In genomic region chr10:65941098-65941655, GRCh38 we compare ENCODE assay signal across 20 cellular contexts.
DNase-seq lines count a peak whose midpoint lies in the region; FAIRE-seq and TF ChIP-seq lines count a peak whose summit lies in the region.
"Had no signal": no experiment of that assay in that cellular context is flagged by ENCODE, and none has a peak within 500 bp of the region (broad histone marks: within the 10 kb centered on the region; RNA-seq: fewer than 3 reads in every experiment).

No MANE protein-coding gene starts in this region.

- intact Hi-C loops in Caco-2 (cut with micrococcal nuclease; ENCODE audit: unreplicated experiment) = no loop called here

- dilution Hi-C loops in keratinocyte (cut with MboI; ENCODE audit: extremely low pct_ligation_motif_present, low sequenced_read_pairs) = no loop called here

- H3K79me2 ChIP-seq in keratinocyte (ENCODE audit: control insufficient read depth, insufficient read depth, low read length) (no peaks in the 10 kb centered on the region), osteoblast (ENCODE audit: insufficient read depth, low read length) (no peaks in the 10 kb centered on the region)

- no peaks in the 10 kb centered on the region for H3K27me3 ChIP-seq in Caco-2 (replicated peaks; ENCODE audit: control insufficient read depth, insufficient read depth, low read length)
- H3K27me3 ChIP-seq in keratinocyte (ENCODE audit: control insufficient read depth, extremely low read depth, insufficient read depth, low read length) = no peaks in the 10 kb centered on the region
- no peaks in the 10 kb centered on the region for H3K27me3 ChIP-seq in osteoblast (ENCODE audit: insufficient read depth, low read length)

- H3K4me1 Mint-ChIP-seq in Caco-2 (ENCODE audit: low read depth, unreplicated experiment) = peaks cover 22% of the 10 kb centered on the region
- H3K4me1 Mint-ChIP-seq: CD4-positive, CD25-positive, alpha-beta regulatory T cell had no signal

- CTCF ChIA-PET in Caco-2 (lab: Charles Lee) = no interaction called here

- peak; percentile 48 for FAIRE-seq in keratinocyte (lab: Jason Lieb, UNC)
- FAIRE-seq: RCC 7860 had no signal

- POLR2A ChIA-PET in Caco-2 (lab: Charles Lee) = no interaction called here

- no peak overlapping the region for H2AFZ ChIP-seq in keratinocyte (ENCODE audit: control insufficient read depth, low read length)
- no peak overlapping the region for H2AFZ ChIP-seq in osteoblast (ENCODE audit: low read length)

- no peak overlapping the region for H3K4me3 Mint-ChIP-seq in Caco-2 (ENCODE audit: unreplicated experiment)
- H3K4me3 Mint-ChIP-seq: CD4-positive, CD25-positive, alpha-beta regulatory T cell had no signal

- H3K9ac ChIP-seq in SK-N-MC (ENCODE audit: insufficient read length) (no peak overlapping the region), keratinocyte (ENCODE audit: control insufficient read depth, extremely low read depth, insufficient read depth, low read length) (no peak overlapping the region)
- H3K9ac ChIP-seq: SK-N-SH had no signal

- H3K36me3 ChIP-seq in Caco-2 (ENCODE audit: control insufficient read depth, insufficient read depth, low read length) = no peaks in the 10 kb centered on the region
- H3K36me3 ChIP-seq in SK-N-MC (ENCODE audit: insufficient read depth, low read length) = no peaks in the 10 kb centered on the region
- H3K36me3 ChIP-seq in keratinocyte (ENCODE audit: control insufficient read depth in 2 of 2, extremely low read depth in 1 of 2, insufficient read depth in 2 of 2, low read length in 2 of 2) = no peaks in the 10 kb centered on the region
- H3K36me3 ChIP-seq in osteoblast (ENCODE audit: insufficient read depth, low read length) = no peaks in the 10 kb centered on the region

- H3K9me3 Mint-ChIP-seq in Caco-2 (ENCODE audit: unreplicated experiment) = no peaks in the 10 kb centered on the region

- no peak overlapping the region for H3K4me2 ChIP-seq in keratinocyte (ENCODE audit: control insufficient read depth, extremely low read depth, insufficient read depth, low read depth, low read length)
- H3K4me2 ChIP-seq in osteoblast (ENCODE audit: insufficient read depth, low read length) = no peak overlapping the region
- H3K4me2 ChIP-seq: SK-N-SH had no signal

- H4K20me1 ChIP-seq in keratinocyte (ENCODE audit: control insufficient read depth, extremely low read depth, insufficient read depth, low read length) (no peaks in the 10 kb centered on the region), osteoblast (ENCODE audit: insufficient read depth, low read length) (no peaks in the 10 kb centered on the region)

- H3K36me3 Mint-ChIP-seq in Caco-2 (ENCODE audit: insufficient read depth, unreplicated experiment) = no peaks in the 10 kb centered on the region
- H3K36me3 Mint-ChIP-seq: CD4-positive, CD25-positive, alpha-beta regulatory T cell had no signal

- DNase-seq in Caco-2 (peak; percentile 40 to 51), SK-N-MC (ENCODE audit: low read depth, low spot score) (peak; percentile 26), keratinocyte (ENCODE audit: low read depth, low spot score) (no peak), osteoblast (ENCODE audit: insufficient read length, low spot score, missing footprints) (peak; percentile 18), mucosa of gallbladder (ENCODE audit: low spot score) (no peak), CD1c-positive myeloid dendritic cell (ENCODE audit: extremely low spot score) (no peak)
- DNase-seq in effector CD4-positive, alpha-beta T cell = no peak
- DNase-seq: 8988T; ACHN; CD4-positive, CD25-positive, alpha-beta regulatory T cell; GOT3; HCEC 1CT; NCI-H1092 treated with DMSO at 0.1 percent for 48 hours; NCI-H1436; NCI-H187; NCI-H524; NCI-H774; SIG-M5; SK-N-SH had no signal

- no peak overlapping the region for H3K27ac Mint-ChIP-seq in Caco-2 (ENCODE audit: unreplicated experiment)
- H3K27ac Mint-ChIP-seq: CD4-positive, CD25-positive, alpha-beta regulatory T cell had no signal

- H3K9me1 ChIP-seq in keratinocyte (ENCODE audit: control insufficient read depth, extremely low read depth, insufficient read depth, low read length) = no peaks in the 10 kb centered on the region

- H3K4me3 ChIP-seq in Caco-2 (ENCODE audit: low read depth, low read length) (no peak overlapping the region), SK-N-MC (no peak overlapping the region), keratinocyte (ENCODE audit: control insufficient read depth in 2 of 3, extremely low read depth in 1 of 3, insufficient read depth in 2 of 3, low read depth in 1 of 3, low read length in 3 of 3) (no peak overlapping the region), osteoblast (ENCODE audit: insufficient read depth, low read length) (no peak overlapping the region)

- TF ChIP-seq CTCF in Caco-2 (IDR thresholded peaks at IDR 0.05; ENCODE audit: insufficient read depth in 1 of 2, low read depth in 1 of 2, low read length in 1 of 2, severe bottlenecking in 1 of 2, unreplicated experiment in 1 of 2) (no peak), keratinocyte (optimal IDR thresholded peaks at IDR 0.05 in 1 of 3, IDR thresholded peaks at IDR 0.05 in 1 of 3, conservative IDR thresholded peaks at IDR 0.05 in 1 of 3; ENCODE audit: extremely low read depth in 1 of 3, insufficient read depth in 2 of 3, low read length in 3 of 3) (no peak), osteoblast (IDR thresholded peaks at IDR 0.05; ENCODE audit: extremely low read depth, low read depth, low read length) (no peak)

- H3K27ac ChIP-seq in SK-N-MC = 0 out of 2 replicates have a peak overlapping the region, but pooled peaks have one; percentile 46
- H3K27ac ChIP-seq in keratinocyte (ENCODE audit: control insufficient read depth, insufficient read depth, low read length) = no peak overlapping the region
- no peak overlapping the region for H3K27ac ChIP-seq in osteoblast (ENCODE audit: low read depth, low read length)

- no TSS peak for BruUV-seq in Caco-2 (replicated peaks; lab: Mats Ljungman, UMichigan)

- H3K27me3 Mint-ChIP-seq in Caco-2 (ENCODE audit: insufficient read depth, unreplicated experiment) = no peaks in the 10 kb centered on the region
- H3K27me3 Mint-ChIP-seq: CD4-positive, CD25-positive, alpha-beta regulatory T cell had no signal

- H3K4me1 ChIP-seq in Caco-2 = peaks cover 40% of the 10 kb centered on the region
- peaks cover 7% of the 10 kb centered on the region for H3K4me1 ChIP-seq in keratinocyte (ENCODE audit: control insufficient read depth, extremely low read depth, insufficient read depth, low read length)
- H3K4me1 ChIP-seq in osteoblast (ENCODE audit: insufficient read depth, low read length) = no peaks in the 10 kb centered on the region

- H3K9me3 ChIP-seq in Caco-2 = no peaks in the 10 kb centered on the region
- H3K9me3 ChIP-seq in SK-N-MC (ENCODE audit: low read depth, low read length) = no peaks in the 10 kb centered on the region
- H3K9me3 ChIP-seq in keratinocyte (ENCODE audit: control insufficient read depth, low read depth, low read length) = no peaks in the 10 kb centered on the region
- peaks cover 3% of the 10 kb centered on the region for H3K9me3 ChIP-seq in osteoblast (ENCODE audit: low read depth, low read length)
- H3K9me3 ChIP-seq: SK-N-SH had no signal

Comparison
In these comparisons a context has a peak if more than half of its experiments do, and no peak if none do; other contexts are left out.
1. DNase-seq: peak in Caco-2 (2 of 2), SK-N-MC (single experiment) and osteoblast (single experiment); none in keratinocyte (single experiment), mucosa of gallbladder (single experiment), effector CD4-positive, alpha-beta T cell (single experiment) and CD1c-positive myeloid dendritic cell (single experiment).